Comparison of ENCODE assay signal across 8 cellular contexts in the genomic region with DNA sequence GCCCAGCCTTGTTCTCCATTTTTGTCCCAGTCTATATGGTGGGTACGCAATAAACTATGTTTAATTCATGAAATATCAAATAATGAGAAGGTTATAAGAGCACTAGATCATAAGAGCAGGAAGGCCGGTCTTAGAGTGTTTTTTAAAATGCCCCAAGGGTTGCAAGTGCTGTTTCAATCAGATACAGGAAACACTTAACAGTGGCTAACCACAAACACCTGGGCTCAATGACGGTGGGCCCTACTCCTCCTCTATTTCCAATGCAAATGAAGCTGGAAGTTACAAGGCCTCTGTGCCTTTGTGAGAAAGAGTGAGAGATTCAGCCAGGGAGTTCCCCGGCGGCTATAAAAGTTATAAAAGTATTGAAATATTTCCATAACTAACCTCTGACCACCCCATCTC. TPM values are rescaled to one million over a fixed set of nuclear protein-coding genes. Genes with fewer than 3 reads are reported as not detected.
DNase-seq lines count a peak whose midpoint lies in the region; ATAC-seq and TF ChIP-seq lines count a peak whose summit lies in the region.

No MANE protein-coding gene starts in this region.

- POLR2A ChIA-PET in BJ (lab: Charles Lee), result no interaction called here

- H3K27me3 ChIP-seq in BJ (ENCODE audit: control insufficient read depth, insufficient read depth, low read length) (no peaks in the 10 kb centered on the region), iPS-20b (ENCODE audit: insufficient read depth, low read length) (no peaks in the 10 kb centered on the region), thymus (ENCODE audit: control insufficient read depth, insufficient read depth) (no peaks in the 10 kb centered on the region)

- H3K9me3 ChIP-seq in iPS-20b (ENCODE audit: insufficient read depth, low read depth, low read length), result peaks cover 29% of the 10 kb centered on the region
- H3K9me3 ChIP-seq in thymus (ENCODE audit: control insufficient read depth), result peaks cover 2% of the 10 kb centered on the region

- no peak overlapping the region for H3K4me3 ChIP-seq in BJ (ENCODE audit: low read depth, low read length)
- H3K4me3 ChIP-seq in iPS-20b (ENCODE audit: low read length), result peak overlapping the region; percentile 24; the same call in 1 of the 2 replicates
- no peak overlapping the region for H3K4me3 ChIP-seq in thymus (ENCODE audit: low read length)

- H3K27ac ChIP-seq in iPS-20b (ENCODE audit: low read length), result peak overlapping the region; percentile 85
- peak overlapping the region; percentile 8 for H3K27ac ChIP-seq in thymus (ENCODE audit: low read depth)

- 8% methylated on average over 5 of the region's 5 CpGs for WGBS in thymus

- peaks cover 7% of the 10 kb centered on the region; the same call in 1 of the 2 replicates for H3K4me1 ChIP-seq in iPS-20b (ENCODE audit: insufficient read depth, low read length)
- peaks cover 16% of the 10 kb centered on the region for H3K4me1 ChIP-seq in thymus (ENCODE audit: control insufficient read depth, insufficient read depth, low read length)

- H3K9ac ChIP-seq in iPS-20b (ENCODE audit: low read depth, low read length), result peak overlapping the region; percentile 63; the same call in 1 of the 2 replicates

- CTCF ChIA-PET in BJ (lab: Yijun Ruan, JAX), result interaction anchor here (1.7 kb wide), 1 partner anchor 12 kb away, joined by 3 read pairs; no protein-coding TSS in a partner anchor

- peak; percentile 3 for DNase-seq in BJ (ENCODE audit: low read depth)
- peak; percentile 34 to 41 for DNase-seq in activated CD4-positive, alpha-beta T cell treated with anti-CD3 and anti-CD28 coated beads for 24 hours (ENCODE audit: low read depth in 2 of 2)
- DNase-seq in SK-N-DZ (ENCODE audit: low spot score), result no peak
- no peak for DNase-seq in DMS114 treated with DMSO at 0.1 percent for 48 hours (lab: John Stamatoyannopoulos, UW; ENCODE audit: unreplicated experiment)

- peak; percentile 99 for ATAC-seq in GM19438 (IDR thresholded peaks at IDR 0.05; ENCODE audit: low read depth, unreplicated experiment)
- peak; percentile 93 for ATAC-seq in HG03457 (IDR thresholded peaks at IDR 0.05; ENCODE audit: unreplicated experiment)

- H3K36me3 ChIP-seq in BJ (ENCODE audit: control insufficient read depth, insufficient read depth, low read length) (no peaks in the 10 kb centered on the region), iPS-20b (ENCODE audit: insufficient read depth, low read depth, low read length) (no peaks in the 10 kb centered on the region), thymus (ENCODE audit: control insufficient read depth, insufficient read depth) (peaks cover 4% of the 10 kb centered on the region)

- no peak for TF ChIP-seq CTCF in BJ (IDR thresholded peaks at IDR 0.05; ENCODE audit: insufficient read depth, low read depth, low read length)

RNA-seq across cellular contexts. Expression of gene WDR33, which starts 18.9 kb away (rescaled TPM):
- polyA plus RNA-seq in BJ (2011; rRNA removed) (14.8 and 27.4 TPM in 2 replicates), thymus (26.4 TPM)
- 15.5 and 15.7 TPM in 2 replicates for polyA minus RNA-seq in BJ (2011; rRNA and poly(A)+ RNA removed)
- 23.6 and 29.8 TPM in 2 replicates for polyA plus RNA-seq in SK-N-DZ (2014; cell fraction: cytosol; rRNA removed)
- polyA plus RNA-seq in SK-N-DZ (2014; cell fraction: nucleus; rRNA removed), result 36.5 and 45.8 TPM in 2 replicates

RNA-seq across cellular contexts. Expression of gene POLR2D, which starts 28.1 kb away (rescaled TPM):
- polyA plus RNA-seq in BJ (2011; rRNA removed), result 7.4 and 11.8 TPM in 2 replicates
- polyA minus RNA-seq in BJ (2011; rRNA and poly(A)+ RNA removed), result 6.8 and 8.4 TPM in 2 replicates
- 17.2 TPM for polyA plus RNA-seq in thymus
- polyA plus RNA-seq in SK-N-DZ (2014; cell fraction: cytosol; rRNA removed), result 34.4 and 43.1 TPM in 2 replicates
- 18.0 and 28.8 TPM in 2 replicates for polyA plus RNA-seq in SK-N-DZ (2014; cell fraction: nucleus; rRNA removed)

RNA-seq across cellular contexts. Expression of gene AMMECR1L, which starts 55.9 kb away (rescaled TPM):
- 15.1 TPM in 2 replicates for polyA plus RNA-seq in BJ (2011; rRNA removed)
- polyA minus RNA-seq in BJ (2011; rRNA and poly(A)+ RNA removed), result 16.6 and 16.8 TPM in 2 replicates
- 12.0 TPM for polyA plus RNA-seq in thymus
- 13.8 and 15.7 TPM in 2 replicates for polyA plus RNA-seq in SK-N-DZ (2014; cell fraction: cytosol; rRNA removed)
- polyA plus RNA-seq in SK-N-DZ (2014; cell fraction: nucleus; rRNA removed), result 17.7 and 20.6 TPM in 2 replicates

Comparison
In these comparisons a context has a peak if more than half of its experiments do, and no peak if none do; other contexts are left out.
1. DNase-seq: peak in BJ (single experiment) and activated CD4-positive, alpha-beta T cell treated with anti-CD3 and anti-CD28 coated beads for 24 hours (2 of 2); none in SK-N-DZ (single experiment) and DMS114 treated with DMSO at 0.1 percent for 48 hours (single experiment).